In the genomic region with DNA sequence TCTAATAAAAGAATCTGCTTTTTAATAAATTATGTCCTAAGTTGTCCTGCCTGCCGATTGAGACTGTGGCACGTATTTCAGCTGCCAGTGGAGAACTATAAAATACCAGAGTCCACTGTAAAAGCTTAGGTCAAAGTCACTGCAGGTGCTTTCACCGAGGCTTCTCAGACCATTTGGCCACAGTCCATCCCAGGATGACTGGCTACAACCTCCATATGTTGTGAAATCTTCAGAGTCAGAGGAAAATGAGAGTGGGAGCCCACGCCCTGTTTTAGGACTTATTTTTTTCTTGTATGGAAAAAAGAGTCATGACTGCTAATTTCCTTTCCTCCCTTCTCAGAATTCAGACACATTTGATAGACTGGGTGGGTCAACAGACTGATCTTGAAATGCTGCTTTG, we compare ENCODE assay signal across 26 cellular contexts.
A peak's percentile ranks its signal among the peaks of the same experiment; 100 is the strongest.
DNase-seq lines count a peak whose midpoint lies in the region; ATAC-seq, FAIRE-seq and TF ChIP-seq lines count a peak whose summit lies in the region.
"Had no signal": no experiment of that assay in that cellular context is flagged by ENCODE, and none has a peak within 500 bp of the region (broad histone marks: within the 10 kb centered on the region; RNA-seq: fewer than 3 reads in every experiment).

No MANE protein-coding gene starts in this region.

- no peaks in the 10 kb centered on the region for H3K36me3 ChIP-seq in bronchial epithelial cell (ENCODE audit: control insufficient read depth, insufficient read depth, low read length)
- peaks cover 0 to 2% of the 10 kb centered on the region in 2 donors for H3K36me3 ChIP-seq in kidney (ENCODE audit: control insufficient read depth in 1 of 2, insufficient read depth in 2 of 2, low read length in 2 of 2)
- no peaks in the 10 kb centered on the region for H3K36me3 ChIP-seq in upper lobe of right lung
- H3K36me3 ChIP-seq: ascending aorta, pancreas had no signal

- no peaks in the 10 kb centered on the region for H3K9me3 Mint-ChIP-seq in activated CD4-positive, alpha-beta memory T cell treated with anti-CD3 and anti-CD28 coated beads for 36 hours
- H3K9me3 Mint-ChIP-seq in activated CD4-positive, alpha-beta memory T cell treated with anti-CD3 and anti-CD28 coated beads, Interleukin-2, amount 10 ng/mL, durations not matched to agents 7 days and 5 days, result no peaks in the 10 kb centered on the region
- no peaks in the 10 kb centered on the region for H3K9me3 Mint-ChIP-seq in HFFc6

- TF ChIP-seq CTCF in bronchial epithelial cell (IDR thresholded peaks at IDR 0.05; ENCODE audit: insufficient read depth, low read length, severe bottlenecking) (no peak), kidney (IDR thresholded peaks at IDR 0.05; ENCODE audit: borderline replicate concordance, extremely low read depth, insufficient read depth) (no peak), upper lobe of right lung (IDR thresholded peaks at IDR 0.05) (no peak), HFFc6 (IDR thresholded peaks at IDR 0.05) (no peak)

- POLR2A ChIA-PET in activated CD4-positive, alpha-beta memory T cell treated with anti-CD3 and anti-CD28 coated beads for 36 hours (lab: Charles Lee), result no interaction called here
- POLR2A ChIA-PET in activated CD4-positive, alpha-beta memory T cell treated with anti-CD3 and anti-CD28 coated beads, Interleukin-2, amount 10 ng/mL, durations not matched to agents 7 days and 5 days (lab: Charles Lee), result no interaction called here

- peak overlapping the region; percentile 30 for H3K27ac Mint-ChIP-seq in activated CD4-positive, alpha-beta memory T cell treated with anti-CD3 and anti-CD28 coated beads for 36 hours
- H3K27ac Mint-ChIP-seq in activated CD4-positive, alpha-beta memory T cell treated with anti-CD3 and anti-CD28 coated beads, Interleukin-2, amount 10 ng/mL, durations not matched to agents 7 days and 5 days, result no peak overlapping the region
- H3K27ac Mint-ChIP-seq in HFFc6, result no peak overlapping the region
- H3K27ac Mint-ChIP-seq: naive B cell had no signal

- peaks cover 2 to 6% of the 10 kb centered on the region in 2 donors for H3K4me1 ChIP-seq in kidney (ENCODE audit: control insufficient read depth in 1 of 2, insufficient read depth in 1 of 2, low read depth in 1 of 2, low read length in 2 of 2)
- no peaks in the 10 kb centered on the region for H3K4me1 ChIP-seq in upper lobe of right lung
- H3K4me1 ChIP-seq: A549, pancreas had no signal

- intact Hi-C loops in activated CD4-positive, alpha-beta memory T cell treated with anti-CD3 and anti-CD28 coated beads for 36 hours (cut with micrococcal nuclease), result loop anchor here (5.0 to 10.0 kb wide), 2 partner anchors 438 to 579 kb away; no protein-coding TSS in a partner anchor
- intact Hi-C loops in kidney (cut with DNase I) (loop anchor here (10.0 kb wide), 1 partner anchor 228 kb away; no protein-coding TSS in a partner anchor), upper lobe of right lung (cut with DNase I) (no loop called here)

- no peak overlapping the region for H3K9ac ChIP-seq in kidney (ENCODE audit: low read length in 2 of 2)

- ATAC-seq in upper lobe of right lung (peak; percentile 32), HG02885 (IDR thresholded peaks at IDR 0.05; ENCODE audit: poor library complexity, unreplicated experiment) (no peak)
- ATAC-seq: A549, GM12878, pancreas had no signal

- H3K4me1 Mint-ChIP-seq in activated CD4-positive, alpha-beta memory T cell treated with anti-CD3 and anti-CD28 coated beads for 36 hours (ENCODE audit: low read depth), result peaks cover 20% of the 10 kb centered on the region
- peaks cover 23% of the 10 kb centered on the region for H3K4me1 Mint-ChIP-seq in activated CD4-positive, alpha-beta memory T cell treated with anti-CD3 and anti-CD28 coated beads, Interleukin-2, amount 10 ng/mL, durations not matched to agents 7 days and 5 days
- no peaks in the 10 kb centered on the region for H3K4me1 Mint-ChIP-seq in HFFc6 (ENCODE audit: low read depth)

- H3K4me3 ChIP-seq in bronchial epithelial cell (ENCODE audit: low read depth, low read length), result no peak overlapping the region
- no peak overlapping the region for H3K4me3 ChIP-seq in kidney (ENCODE audit: low read length in 2 of 2)
- H3K4me3 ChIP-seq in upper lobe of right lung, result no peak overlapping the region
- H3K4me3 ChIP-seq: A549, ascending aorta, GM12878, lung, pancreas had no signal

- H3K9me3 ChIP-seq in kidney (ENCODE audit: control insufficient read depth in 1 of 2, low read length in 2 of 2), result no peaks in the 10 kb centered on the region
- H3K9me3 ChIP-seq in upper lobe of right lung, result no peaks in the 10 kb centered on the region
- H3K9me3 ChIP-seq: A549, ascending aorta, pancreas had no signal

- CTCF ChIA-PET in activated CD4-positive, alpha-beta memory T cell treated with anti-CD3 and anti-CD28 coated beads for 36 hours (lab: Charles Lee), result interaction anchor here (0.9 to 2.9 kb wide), 3 partner anchors 92 to 439 kb away, joined by 3 to 9 read pairs (median 3); no protein-coding TSS in a partner anchor
- CTCF ChIA-PET in activated CD4-positive, alpha-beta memory T cell treated with anti-CD3 and anti-CD28 coated beads, Interleukin-2, amount 10 ng/mL, durations not matched to agents 7 days and 5 days (lab: Charles Lee), result interaction anchor here (0.6 to 8.7 kb wide), 3 partner anchors 92 to 109 kb away, joined by 3 to 43 read pairs (median 5); no protein-coding TSS in a partner anchor

- no peak overlapping the region for H3K27ac ChIP-seq in kidney (ENCODE audit: low read depth in 2 of 2, low read length in 2 of 2)
- H3K27ac ChIP-seq in upper lobe of right lung, result no peak overlapping the region
- H3K27ac ChIP-seq: A549, ascending aorta, C4-2B, pancreas had no signal

- DNase-seq in activated CD4-positive, alpha-beta memory T cell treated with anti-CD3 and anti-CD28 coated beads for 36 hours, result no peak
- no peak for DNase-seq in activated CD4-positive, alpha-beta memory T cell treated with anti-CD3 and anti-CD28 coated beads, Interleukin-2, amount 10 ng/mL, durations not matched to agents 7 days and 5 days
- DNase-seq in bronchial epithelial cell (ENCODE audit: low read depth) (peak; percentile 56), kidney (no peak), upper lobe of right lung (no peak), NCI-H1092 treated with DMSO at 0.1 percent for 48 hours (lab: John Stamatoyannopoulos, UW) (no peak), HFFc6 (no peak)
- DNase-seq: activated CD4-positive, alpha-beta T cell treated with anti-CD3 and anti-CD28 coated beads for 1 hour; activated CD8-positive, alpha-beta memory T cell treated with anti-CD3 and anti-CD28 coated beads, Interleukin-2, amount 50 U/mL, for 4 hours; cortex of kidney; GDM1; glutamatergic neuron; naive B cell; NCI-H1417 treated with DMSO at 0.1 percent for 48 hours; NCI-H82; pancreas; stimulated activated CD4-positive, alpha-beta T cell treated with anti-CD3 and anti-CD28 coated beads, Interleukin-4, amount 100 ng/mL, for 24 hours; T1000 had no signal

- FAIRE-seq in bronchial epithelial cell (lab: Jason Lieb, UNC), result no peak
- peak; percentile 37 for FAIRE-seq in kidney (lab: Jason Lieb, UNC)
- FAIRE-seq: A549, endothelial cell of umbilical vein, GM12878, pancreas, RCC 7860 had no signal

- H3K4me3 Mint-ChIP-seq in activated CD4-positive, alpha-beta memory T cell treated with anti-CD3 and anti-CD28 coated beads for 36 hours, result no peak overlapping the region
- no peak overlapping the region for H3K4me3 Mint-ChIP-seq in activated CD4-positive, alpha-beta memory T cell treated with anti-CD3 and anti-CD28 coated beads, Interleukin-2, amount 10 ng/mL, durations not matched to agents 7 days and 5 days
- no peak overlapping the region for H3K4me3 Mint-ChIP-seq in HFFc6
- H3K4me3 Mint-ChIP-seq: naive B cell had no signal

- peaks cover 4% of the 10 kb centered on the region for H3K36me3 Mint-ChIP-seq in activated CD4-positive, alpha-beta memory T cell treated with anti-CD3 and anti-CD28 coated beads for 36 hours
- H3K36me3 Mint-ChIP-seq in activated CD4-positive, alpha-beta memory T cell treated with anti-CD3 and anti-CD28 coated beads, Interleukin-2, amount 10 ng/mL, durations not matched to agents 7 days and 5 days (ENCODE audit: low read depth), result peaks cover 9% of the 10 kb centered on the region
- H3K36me3 Mint-ChIP-seq in HFFc6 (ENCODE audit: low read depth), result no peaks in the 10 kb centered on the region

- no peaks in the 10 kb centered on the region for H3K27me3 Mint-ChIP-seq in activated CD4-positive, alpha-beta memory T cell treated with anti-CD3 and anti-CD28 coated beads for 36 hours
- no peaks in the 10 kb centered on the region for H3K27me3 Mint-ChIP-seq in activated CD4-positive, alpha-beta memory T cell treated with anti-CD3 and anti-CD28 coated beads, Interleukin-2, amount 10 ng/mL, durations not matched to agents 7 days and 5 days
- peaks cover 18% of the 10 kb centered on the region for H3K27me3 Mint-ChIP-seq in HFFc6 (ENCODE audit: insufficient read depth)
- H3K27me3 Mint-ChIP-seq: naive B cell had no signal

- H3K27me3 ChIP-seq in bronchial epithelial cell (ENCODE audit: control insufficient read depth, insufficient read depth, low read length) (no peaks in the 10 kb centered on the region), upper lobe of right lung (no peaks in the 10 kb centered on the region)
- H3K27me3 ChIP-seq: ascending aorta, pancreas had no signal
